Comparison of ENCODE assay signal across 1 cellular context in the genomic region with DNA sequence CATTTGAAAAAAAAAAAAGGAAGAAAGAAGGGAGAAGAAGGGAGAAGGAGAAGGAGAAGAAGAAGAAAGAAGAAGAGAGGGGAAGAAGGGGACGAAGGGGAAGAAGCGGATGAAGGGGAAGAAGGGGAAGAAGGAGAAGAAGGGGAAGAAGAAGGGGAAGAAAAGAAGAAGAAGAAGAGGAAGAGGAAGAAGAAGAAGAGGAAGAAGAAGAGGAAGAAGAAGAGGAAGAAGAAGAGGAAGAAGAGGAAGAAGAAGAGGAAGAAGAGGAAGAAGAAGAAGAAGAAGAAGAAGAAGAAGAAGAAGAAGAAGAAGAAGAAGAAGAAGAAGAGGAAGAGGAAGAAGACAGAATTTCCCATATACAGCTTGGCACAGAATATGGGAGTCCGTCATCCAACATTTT. TPM values are rescaled to one million over a fixed set of nuclear protein-coding genes. Genes with fewer than 3 reads are reported as not detected.
"Had no signal": no experiment of that assay in that cellular context is flagged by ENCODE, and none has a peak within 500 bp of the region (broad histone marks: within the 10 kb centered on the region; RNA-seq: fewer than 3 reads in every experiment).

No MANE protein-coding gene starts in this region.

RNA-seq across cellular contexts. Expression of a gene that starts 10.5 kb away (rescaled TPM):
- total RNA-seq: MCF 10A had no signal
